12 cellular contexts compared by ENCODE assay signal in genomic region chr1:44616284-44616990, GRCh38. TPM values are rescaled to one million over a fixed set of nuclear protein-coding genes. Genes with fewer than 3 reads are reported as not detected.
DNase-seq lines count a peak whose midpoint lies in the region; FAIRE-seq and TF ChIP-seq lines count a peak whose summit lies in the region.
"Had no signal": no experiment of that assay in that cellular context is flagged by ENCODE, and none has a peak within 500 bp of the region (broad histone marks: within the 10 kb centered on the region; RNA-seq: fewer than 3 reads in every experiment).

No MANE protein-coding gene starts in this region.

- H3K36me3 ChIP-seq in brain microvascular endothelial cell (replicated peaks) (no peaks in the 10 kb centered on the region), iPS-18a (ENCODE audit: control insufficient read depth, low read depth, low read length) (no peaks in the 10 kb centered on the region), MG63 (no peaks in the 10 kb centered on the region)
- H3K36me3 ChIP-seq: Peyer's patch had no signal

- H2BK120ac ChIP-seq in H9 (ENCODE audit: low read depth, low read length, poor library complexity, severe bottlenecking) = no peak overlapping the region

- H4K91ac ChIP-seq in H9 (ENCODE audit: insufficient read length, low read depth, low read length) = no peak overlapping the region

- TF ChIP-seq CTCF in H9 (conservative IDR thresholded peaks at IDR 0.05) (no peak), brain microvascular endothelial cell (IDR thresholded peaks at IDR 0.05; ENCODE audit: low read depth, low read length, missing control alignments) (no peak), retinal pigment epithelial cell (conservative IDR thresholded peaks at IDR 0.05; ENCODE audit: low read depth, low read length) (no peak)

- no peak overlapping the region for H3K23ac ChIP-seq in H9 (ENCODE audit: insufficient read length, low read depth, low read length)

- H3K4ac ChIP-seq in H9 (ENCODE audit: low read depth, low read length) = no peak overlapping the region

- H3K4me3 ChIP-seq in brain microvascular endothelial cell (ENCODE audit: low read depth, low read length) (peak overlapping the region; percentile 40), iPS-18a (ENCODE audit: low read length) (peak overlapping the region; percentile 52), retinal pigment epithelial cell (ENCODE audit: low read length) (peak overlapping the region; percentile 38), MG63 (no peak overlapping the region)

- no peak overlapping the region for H4K8ac ChIP-seq in H9 (replicated peaks; ENCODE audit: insufficient read length, low read depth, low read length)

- no peaks in the 10 kb centered on the region; the same call in 1 of the 2 replicates for H3K4me1 ChIP-seq in H9 (ENCODE audit: insufficient read depth, low read length)
- H3K4me1 ChIP-seq in iPS-18a (ENCODE audit: control insufficient read depth, low read depth, low read length) = no peaks in the 10 kb centered on the region

- H3K36me3 Mint-ChIP-seq in H9 (ENCODE audit: insufficient read depth in 1 of 3, low read depth in 3 of 3) = peaks cover 0 to 8% (median 0%) of the 10 kb centered on the region in 3 experiments; a peak in 3 of 7 replicates
- H3K36me3 Mint-ChIP-seq: activated naive CD8-positive, alpha-beta T cell; naive thymus-derived CD4-positive, alpha-beta T cell had no signal

- H3K4me3 Mint-ChIP-seq in H9 = peak overlapping the region; percentile 66 to 81
- H3K4me3 Mint-ChIP-seq: activated naive CD8-positive, alpha-beta T cell; naive thymus-derived CD4-positive, alpha-beta T cell had no signal

- no peaks in the 10 kb centered on the region; the same call in 1 of the 2 replicates for H3K27me3 ChIP-seq in H9 (ENCODE audit: insufficient read depth, low read length)
- peaks cover 7% of the 10 kb centered on the region for H3K27me3 ChIP-seq in brain microvascular endothelial cell (replicated peaks)
- peaks cover 16% of the 10 kb centered on the region for H3K27me3 ChIP-seq in iPS-18a (ENCODE audit: control insufficient read depth, insufficient read depth, low read length)
- no peaks in the 10 kb centered on the region for H3K27me3 ChIP-seq in MG63

- no peaks in the 10 kb centered on the region for H3K9me3 Mint-ChIP-seq in H9
- H3K9me3 Mint-ChIP-seq: naive thymus-derived CD4-positive, alpha-beta T cell had no signal

- H2BK5ac ChIP-seq in H9 (ENCODE audit: insufficient read length, low read length) = no peak overlapping the region

- no peak overlapping the region for H2BK20ac ChIP-seq in H9 (ENCODE audit: low read depth, low read length, poor library complexity, severe bottlenecking)

- no peaks in the 10 kb centered on the region for H3K79me2 ChIP-seq in H9 (ENCODE audit: insufficient read depth, low read length)

- no peak overlapping the region for H3K18ac ChIP-seq in H9 (ENCODE audit: insufficient read length, low read depth, low read length)

- H2BK12ac ChIP-seq in H9 (ENCODE audit: insufficient read length, low read depth, low read length) = no peak overlapping the region

- no peaks in the 10 kb centered on the region for H4K20me1 ChIP-seq in H9 (ENCODE audit: control insufficient read depth, insufficient read depth, insufficient read length)

- H2AK5ac ChIP-seq in H9 (ENCODE audit: insufficient read length, low read length) = no peak overlapping the region

- H4K5ac ChIP-seq in H9 (ENCODE audit: insufficient read length, low read depth, low read length) = no peak overlapping the region

- H3K27ac ChIP-seq in H9 (ENCODE audit: insufficient read length, low read depth, low read length) = no peak overlapping the region
- no peak overlapping the region for H3K27ac ChIP-seq in brain microvascular endothelial cell
- no peak overlapping the region for H3K27ac ChIP-seq in iPS-18a (ENCODE audit: low read length)
- H3K27ac ChIP-seq: Peyer's patch had no signal

- no peak overlapping the region for H3K14ac ChIP-seq in H9 (ENCODE audit: insufficient read depth, low read length)

- H2BK15ac ChIP-seq in H9 (ENCODE audit: low read depth, low read length) = no peak overlapping the region

- no peaks in the 10 kb centered on the region for H3K9me3 ChIP-seq in H9 (ENCODE audit: control insufficient read depth, low read depth, low read length)
- no peaks in the 10 kb centered on the region for H3K9me3 ChIP-seq in iPS-18a (ENCODE audit: control insufficient read depth, low read depth, low read length)
- no peaks in the 10 kb centered on the region for H3K9me3 ChIP-seq in MG63
- H3K9me3 ChIP-seq: Peyer's patch had no signal

- FAIRE-seq in urothelium cell line (lab: Jason Lieb, UNC) = no peak

- peaks cover 55% of the 10 kb centered on the region for H3K27me3 Mint-ChIP-seq in H9 (ENCODE audit: low read depth)
- H3K27me3 Mint-ChIP-seq: activated naive CD8-positive, alpha-beta T cell had no signal

- in situ Hi-C loops in brain microvascular endothelial cell (cut with HindIII; ENCODE audit: low pct_ligation_motif_present, low sequenced_read_pairs) = no loop called here

- no peaks in the 10 kb centered on the region for H3K79me1 ChIP-seq in H9 (ENCODE audit: insufficient read depth, low read depth, low read length, poor library complexity, severe bottlenecking)

- H3K9ac ChIP-seq in H9 (ENCODE audit: extremely low read depth, insufficient read length, low read length) = no peak overlapping the region
- H3K9ac ChIP-seq in iPS-18a (ENCODE audit: low read length) = no peak overlapping the region

- peaks cover 19 to 29% of the 10 kb centered on the region in 2 experiments for H3K4me1 Mint-ChIP-seq in H9

- peak overlapping the region; percentile 86 for H3K4me2 ChIP-seq in H9 (ENCODE audit: insufficient read depth, insufficient read length, low read length)

- no peak overlapping the region for H2AFZ ChIP-seq in H9 (ENCODE audit: low read length)

- H3K56ac ChIP-seq in H9 (ENCODE audit: insufficient read length, low read depth, low read length) = no peak overlapping the region

- no peak overlapping the region for H3T11ph ChIP-seq in H9 (ENCODE audit: low read length)

- H3K27ac Mint-ChIP-seq in H9 = no peak overlapping the region
- H3K27ac Mint-ChIP-seq: activated naive CD8-positive, alpha-beta T cell; naive thymus-derived CD4-positive, alpha-beta T cell had no signal

- WGBS in H9 (ENCODE audit: extremely low coverage, insufficient read length, low lambda C conversion rate) = no CpG with 5 or more reads among the region's 4 CpGs

- peaks cover 7% of the 10 kb centered on the region for H3K23me2 ChIP-seq in H9 (ENCODE audit: insufficient read length, low read depth, low read length, poor library complexity, severe bottlenecking)

- DNase-seq in H9 = no peak
- no peak for DNase-seq in brain microvascular endothelial cell
- DNase-seq in retinal pigment epithelial cell (ENCODE audit: low read depth) = no peak
- DNase-seq in urothelium cell line (ENCODE audit: low spot score) = no peak
- DNase-seq in SK-N-DZ (ENCODE audit: low spot score) = no peak
- DNase-seq in GF-D8 (lab: John Stamatoyannopoulos, UW) = no peak
- no peak for DNase-seq in MG63
- DNase-seq: effector CD8-positive, alpha-beta T cell; naive thymus-derived CD4-positive, alpha-beta T cell; Peyer's patch had no signal

RNA-seq across cellular contexts. Expression of gene TMEM53, which starts 57.8 kb away (rescaled TPM):
- total RNA-seq in H9 (2021) = 6.2 and 7.2 TPM in 2 replicates
- 4.8 and 7.3 TPM in 2 replicates for polyA plus RNA-seq in SK-N-DZ (2014; cell fraction: cytosol; rRNA removed)
- 3.3 and 5.8 TPM in 2 replicates for polyA plus RNA-seq in SK-N-DZ (2014; cell fraction: nucleus; rRNA removed)
- 1.5 and 10.6 TPM in 2 replicates for total RNA-seq in MG63 (2014; rRNA removed; shearing (Covaris generic); ENCODE audit: low replicate concordance)

RNA-seq across cellular contexts. Expression of gene ARMH1, which starts 58.1 kb away (rescaled TPM):
- total RNA-seq in H9 (2021) = 0.68 and 1.0 TPM in 2 replicates
- polyA plus RNA-seq in SK-N-DZ (2014; cell fraction: cytosol; rRNA removed) = not detected in 2 replicates
- polyA plus RNA-seq in SK-N-DZ (2014; cell fraction: nucleus; rRNA removed) = 3.8 and 9.8 TPM in 2 replicates
- not detected in 2 replicates for total RNA-seq in MG63 (2014; rRNA removed; shearing (Covaris generic); ENCODE audit: low replicate concordance)
